8 cellular contexts compared by ENCODE assay signal in the genomic region with DNA sequence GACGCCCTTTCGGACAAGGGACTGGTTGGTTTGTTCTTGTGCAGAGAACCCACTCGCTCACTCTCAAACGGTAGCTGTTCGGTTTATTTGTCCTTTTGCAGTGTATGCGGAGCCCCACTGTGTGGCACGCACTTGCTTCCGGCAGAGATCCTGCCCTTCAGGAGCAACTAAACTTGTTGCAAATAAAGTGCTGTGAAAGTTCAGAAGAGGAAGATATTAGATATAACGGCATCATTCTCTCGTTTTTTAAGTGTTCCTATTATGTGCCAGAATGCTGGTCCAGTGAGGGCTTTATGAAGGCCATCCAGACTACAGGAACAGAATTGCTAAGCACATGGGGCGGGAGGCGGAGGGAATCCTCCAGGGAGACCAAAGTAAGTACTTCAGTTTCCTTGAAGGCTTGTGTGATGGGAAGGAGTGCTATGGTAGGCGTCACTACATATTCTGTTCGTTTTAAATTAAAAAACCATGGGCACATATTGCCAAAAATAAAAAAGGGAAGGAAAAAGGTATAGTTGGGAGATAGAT. TPM values are rescaled to one million over a fixed set of nuclear protein-coding genes. Genes with fewer than 3 reads are reported as not detected.
DNase-seq lines count a peak whose midpoint lies in the region; ATAC-seq, FAIRE-seq and TF ChIP-seq lines count a peak whose summit lies in the region.

No MANE protein-coding gene starts in this region.

- H3K9ac ChIP-seq in mesendoderm (ENCODE audit: low read length), result peak overlapping the region; percentile 97

- no peak overlapping the region for H2BK15ac ChIP-seq in mesendoderm (replicated peaks; ENCODE audit: low read depth)

- intact Hi-C loops in dorsolateral prefrontal cortex (cut with DNase I), result loop anchor here (5.0 to 10.0 kb wide), 3 partner anchors 78 to 338 kb away; partner anchors contain the start of genes CWF19L1 (in 2 of the 2) and NDUFB8 (in 1 of the 2)

- peak overlapping the region; percentile 48 for H3K23ac ChIP-seq in mesendoderm (ENCODE audit: low read length)

- H3K4me2 ChIP-seq in mesendoderm (ENCODE audit: low read length), result peak overlapping the region; percentile 73

- peaks cover 3% of the 10 kb centered on the region for H3K79me1 ChIP-seq in mesendoderm (ENCODE audit: low read length)

- H3K4me3 ChIP-seq in CD8-positive, alpha-beta memory T cell (ENCODE audit: low read length), result peak overlapping the region; percentile 71
- peak overlapping the region; percentile 61 to 100 (median 93) for H3K4me3 ChIP-seq in dorsolateral prefrontal cortex
- H3K4me3 ChIP-seq in mesendoderm (ENCODE audit: low read length), result peak overlapping the region; percentile 85
- peak overlapping the region; percentile 93 for H3K4me3 ChIP-seq in urinary bladder (ENCODE audit: low read depth, low read length)

- no peaks in the 10 kb centered on the region for H3K9me3 Mint-ChIP-seq in CD8-positive, alpha-beta memory T cell

- H3K79me2 ChIP-seq in mesendoderm (ENCODE audit: control insufficient read depth, insufficient read depth, low read length), result peaks cover 3% of the 10 kb centered on the region

- peak overlapping the region; percentile 80 for H3K27ac ChIP-seq in CD8-positive, alpha-beta memory T cell (ENCODE audit: low read depth, low read length)
- H3K27ac ChIP-seq in dorsolateral prefrontal cortex (peak overlapping the region in 56 of 59 donors; percentile 6 to 92 (median 78)), mesendoderm (ENCODE audit: low read depth, low read length) (peak overlapping the region; percentile 28), urinary bladder (ENCODE audit: low read depth) (peak overlapping the region; percentile 33)

- peak overlapping the region; percentile 92 for H4K5ac ChIP-seq in mesendoderm (ENCODE audit: low read length)

- WGBS in mesendoderm (ENCODE audit: extremely low coverage, insufficient coverage, low lambda C conversion rate), result no CpG with 5 or more reads among the region's 14 CpGs
- WGBS in urinary bladder, result under 1% methylated on average over 14 of the region's 14 CpGs

- no peak overlapping the region for H2AK5ac ChIP-seq in mesendoderm (ENCODE audit: low read length)

- H3K4me3 Mint-ChIP-seq in CD8-positive, alpha-beta memory T cell, result peak overlapping the region; percentile 94 to 99 (median 96)

- no peak overlapping the region for H3K18ac ChIP-seq in mesendoderm (ENCODE audit: low read length)

- H3K4me1 ChIP-seq in CD8-positive, alpha-beta memory T cell (ENCODE audit: insufficient read depth, low read length), result peaks cover 17% of the 10 kb centered on the region
- H3K4me1 ChIP-seq in mesendoderm (ENCODE audit: control insufficient read depth, low read depth, low read length) (peaks cover 2% of the 10 kb centered on the region), urinary bladder (ENCODE audit: insufficient read depth) (peaks cover 2% of the 10 kb centered on the region)

- CTCF ChIA-PET in CD8-positive, alpha-beta memory T cell (lab: Charles Lee), result no interaction called here

- peak overlapping the region; percentile 90 to 99 (median 96) for H3K27ac Mint-ChIP-seq in CD8-positive, alpha-beta memory T cell

- H2BK5ac ChIP-seq in mesendoderm (ENCODE audit: low read length), result peak overlapping the region; percentile 73

- H3K56ac ChIP-seq in mesendoderm (ENCODE audit: low read length), result peak overlapping the region; percentile 97

- peaks cover 13% of the 10 kb centered on the region for H3K36me3 ChIP-seq in CD8-positive, alpha-beta memory T cell (ENCODE audit: insufficient read depth, low read length)
- H3K36me3 ChIP-seq in mesendoderm (ENCODE audit: control insufficient read depth, insufficient read depth, low read length) (peaks cover 2% of the 10 kb centered on the region), urinary bladder (ENCODE audit: insufficient read depth) (peaks cover under 1% of the 10 kb centered on the region)

- FAIRE-seq in urothelium cell line (lab: Jason Lieb, UNC), result no peak

- POLR2A ChIA-PET in CD8-positive, alpha-beta memory T cell (lab: Charles Lee), result interaction anchor here (1.0 kb wide), 1 partner anchor 19 kb away, joined by 5 read pairs; no protein-coding TSS in a partner anchor

- H3K9me3 ChIP-seq in CD8-positive, alpha-beta memory T cell (ENCODE audit: low read length), result no peaks in the 10 kb centered on the region

- no peak overlapping the region for H3K4ac ChIP-seq in mesendoderm (ENCODE audit: low read depth, low read length)

- peak in 1 of 5 donors; percentile 4 for DNase-seq in CD8-positive, alpha-beta memory T cell
- DNase-seq in RKO (ENCODE audit: low spot score), result peak; percentile 72
- DNase-seq in dorsolateral prefrontal cortex, result peak in 5 of 10 donors; percentile 18 to 41 (median 31)
- no peak for DNase-seq in mesendoderm
- no peak for DNase-seq in urothelium cell line (ENCODE audit: low spot score)

- H3K27me3 ChIP-seq in CD8-positive, alpha-beta memory T cell (ENCODE audit: insufficient read depth, low read length, poor library complexity, severe bottlenecking), result no peaks in the 10 kb centered on the region
- H3K27me3 ChIP-seq in dorsolateral prefrontal cortex (no peaks in the 10 kb centered on the region), mesendoderm (ENCODE audit: insufficient read depth, low read length, poor library complexity) (no peaks in the 10 kb centered on the region)

- ATAC-seq in GM18907 (IDR thresholded peaks at IDR 0.05; ENCODE audit: unreplicated experiment) (peak; percentile 57), HG03097 (IDR thresholded peaks at IDR 0.05; ENCODE audit: low FRiP score, unreplicated experiment) (peak; percentile 31)

- no peak overlapping the region for H4K8ac ChIP-seq in mesendoderm (ENCODE audit: low read depth, low read length)

- TF ChIP-seq CTCF in dorsolateral prefrontal cortex (IDR thresholded peaks at IDR 0.05 in 54 of 56, conservative IDR thresholded peaks at IDR 0.05 in 2 of 56; ENCODE audit: low read depth in 1 of 56, partially characterized antibody in 56 of 56), result peak in 10 of 56 donors; percentile 1 to 22 (median 6)

- no peaks in the 10 kb centered on the region for H3K27me3 Mint-ChIP-seq in CD8-positive, alpha-beta memory T cell

- H2BK120ac ChIP-seq in mesendoderm (ENCODE audit: low read depth, low read length), result no peak overlapping the region

- H3K4me1 Mint-ChIP-seq in CD8-positive, alpha-beta memory T cell, result peaks cover 45 to 74% (median 69%) of the 10 kb centered on the region in 3 donors

- peaks cover 9 to 52% (median 19%) of the 10 kb centered on the region in 3 donors for H3K36me3 Mint-ChIP-seq in CD8-positive, alpha-beta memory T cell

RNA-seq across cellular contexts. Expression of gene ERLIN1, which starts 0.5 kb away (rescaled TPM):
- total RNA-seq in CD8-positive, alpha-beta memory T cell, result 10 to 100 TPM; 26.9 to 27.7 TPM
- 11.8 TPM for polyA plus RNA-seq in CD8-positive, alpha-beta memory T cell
- total RNA-seq in dorsolateral prefrontal cortex (10 to 100 TPM in 73 of 120 experiments, 1 to 10 TPM in 47; 6.9 to 17.3 (median 10.6) TPM), urinary bladder (33.7 TPM)
- polyA plus RNA-seq in mesendoderm (2013, experiment 1 of 2), result 26.9 TPM
- polyA plus RNA-seq in mesendoderm (2013, experiment 2 of 2), result 25.3 TPM
- 23.7 TPM for polyA plus RNA-seq in urinary bladder

RNA-seq across cellular contexts. Expression of gene CHUK, which starts 43.1 kb away (rescaled TPM):
- total RNA-seq in CD8-positive, alpha-beta memory T cell, result 10 to 100 TPM; 41.1 to 41.4 TPM
- polyA plus RNA-seq in CD8-positive, alpha-beta memory T cell, result 17.4 TPM
- total RNA-seq in dorsolateral prefrontal cortex (10 to 100 TPM; 11.4 to 24.8 (median 17.7) TPM), urinary bladder (27.2 TPM)
- 12.8 TPM for polyA plus RNA-seq in mesendoderm (2013, experiment 1 of 2)
- polyA plus RNA-seq in mesendoderm (2013, experiment 2 of 2), result 12.5 TPM
- polyA plus RNA-seq in urinary bladder, result 13.4 TPM

Comparison
In these comparisons a context has a peak if more than half of its experiments do, and no peak if none do; other contexts are left out.
1. H3K27ac ChIP-seq: peak in every context shown above with its lines; median percentile 80 in CD8-positive, alpha-beta memory T cell; 78 in dorsolateral prefrontal cortex; 33 in urinary bladder; 28 in mesendoderm.